In the genomic region with DNA sequence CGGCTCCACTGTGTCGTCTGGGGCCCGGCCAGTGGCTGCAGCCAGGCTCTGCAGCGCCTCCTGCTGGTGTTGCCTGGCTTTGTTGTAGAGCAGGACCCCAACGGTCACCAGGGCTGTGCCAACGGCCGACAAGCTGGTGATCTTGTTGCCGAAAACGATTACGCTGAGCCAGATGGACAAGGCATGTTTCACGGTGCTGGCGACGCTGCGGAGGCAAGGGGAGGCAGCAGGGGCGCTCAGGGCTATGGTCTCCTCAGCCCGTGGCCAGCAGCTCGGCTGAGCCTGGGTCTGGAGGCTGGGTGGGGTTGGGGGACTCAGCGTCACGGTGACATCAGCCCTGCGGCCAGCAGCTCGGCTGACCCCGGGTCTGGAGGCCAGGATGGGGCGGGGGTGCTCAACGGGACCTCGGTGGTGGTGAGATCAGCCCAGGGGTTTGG, we compare ENCODE assay signal across 8 cellular contexts. TPM values are rescaled to one million over a fixed set of nuclear protein-coding genes. Genes with fewer than 3 reads are reported as not detected.
A peak's percentile ranks its signal among the peaks of the same experiment; 100 is the strongest.
DNase-seq lines count a peak whose midpoint lies in the region; ATAC-seq and TF ChIP-seq lines count a peak whose summit lies in the region.

No MANE protein-coding gene starts in this region.

- H3K9me3 Mint-ChIP-seq in activated T-helper 1 cell treated with anti-CD3 and anti-CD28 coated beads, Interleukin-12 subunit alpha, Interleukin-12 subunit beta, Interleukin-2, Interleukin-4 antibody, amounts not matched to agents 30 ng/mL and 10 ng/mL and 1 ng/mL, durations not matched to agents 14 hours and 24 hours and 36 hours, result no peaks in the 10 kb centered on the region
- no peaks in the 10 kb centered on the region for H3K9me3 Mint-ChIP-seq in activated CD8-positive, alpha-beta memory T cell treated with anti-CD3 and anti-CD28 coated beads, Interleukin-2, amount 10 ng/mL, durations not matched to agents 7 days and 5 days (ENCODE audit: low read depth)
- H3K9me3 Mint-ChIP-seq in immature natural killer cell, result no peaks in the 10 kb centered on the region
- no peaks in the 10 kb centered on the region for H3K9me3 Mint-ChIP-seq in type B pancreatic cell

- H3K27me3 Mint-ChIP-seq in activated T-helper 1 cell treated with anti-CD3 and anti-CD28 coated beads, Interleukin-12 subunit alpha, Interleukin-12 subunit beta, Interleukin-2, Interleukin-4 antibody, amounts not matched to agents 30 ng/mL and 10 ng/mL and 1 ng/mL, durations not matched to agents 14 hours and 24 hours and 36 hours (ENCODE audit: insufficient read depth), result no peaks in the 10 kb centered on the region
- H3K27me3 Mint-ChIP-seq in activated CD8-positive, alpha-beta memory T cell treated with anti-CD3 and anti-CD28 coated beads, Interleukin-2, amount 10 ng/mL, durations not matched to agents 7 days and 5 days, result no peaks in the 10 kb centered on the region
- H3K27me3 Mint-ChIP-seq in immature natural killer cell (ENCODE audit: low read depth in 3 of 3) (no peaks in the 10 kb centered on the region), type B pancreatic cell (no peaks in the 10 kb centered on the region)

- no peak overlapping the region for H3K4me3 Mint-ChIP-seq in activated T-helper 1 cell treated with anti-CD3 and anti-CD28 coated beads, Interleukin-12 subunit alpha, Interleukin-12 subunit beta, Interleukin-2, Interleukin-4 antibody, amounts not matched to agents 30 ng/mL and 10 ng/mL and 1 ng/mL, durations not matched to agents 14 hours and 24 hours and 36 hours
- no peak overlapping the region for H3K4me3 Mint-ChIP-seq in activated CD8-positive, alpha-beta memory T cell treated with anti-CD3 and anti-CD28 coated beads, Interleukin-2, amount 10 ng/mL, durations not matched to agents 7 days and 5 days
- no peak overlapping the region for H3K4me3 Mint-ChIP-seq in immature natural killer cell
- H3K4me3 Mint-ChIP-seq in type B pancreatic cell, result no peak overlapping the region

- CTCF ChIA-PET in activated CD8-positive, alpha-beta memory T cell treated with anti-CD3 and anti-CD28 coated beads, Interleukin-2, amount 10 ng/mL, durations not matched to agents 7 days and 5 days (lab: Charles Lee), result interaction anchor here (0.8 to 1.7 kb wide), 4 partner anchors 12 to 15 kb away, joined by 3 to 5 read pairs (median 4); no protein-coding TSS in a partner anchor

- peaks cover 11% of the 10 kb centered on the region for H3K36me3 Mint-ChIP-seq in activated T-helper 1 cell treated with anti-CD3 and anti-CD28 coated beads, Interleukin-12 subunit alpha, Interleukin-12 subunit beta, Interleukin-2, Interleukin-4 antibody, amounts not matched to agents 30 ng/mL and 10 ng/mL and 1 ng/mL, durations not matched to agents 14 hours and 24 hours and 36 hours (ENCODE audit: low read depth)
- peaks cover 10% of the 10 kb centered on the region for H3K36me3 Mint-ChIP-seq in activated CD8-positive, alpha-beta memory T cell treated with anti-CD3 and anti-CD28 coated beads, Interleukin-2, amount 10 ng/mL, durations not matched to agents 7 days and 5 days
- H3K36me3 Mint-ChIP-seq in immature natural killer cell (peaks cover 3 to 4% (median 3%) of the 10 kb centered on the region in 3 donors), type B pancreatic cell (peaks cover 3% of the 10 kb centered on the region)

- peak; percentile 73 for TF ChIP-seq CTCF in type B pancreatic cell (conservative IDR thresholded peaks at IDR 0.05)

- intact Hi-C loops in activated T-helper 1 cell treated with anti-CD3 and anti-CD28 coated beads, Interleukin-12 subunit alpha, Interleukin-12 subunit beta, Interleukin-2, Interleukin-4 antibody, amounts not matched to agents 30 ng/mL and 10 ng/mL and 1 ng/mL, durations not matched to agents 14 hours and 24 hours and 36 hours (cut with micrococcal nuclease), result no loop called here

- peak; percentile 15 for DNase-seq in activated T-helper 1 cell treated with Interleukin-2 at 50 U/mL for 16 hours (ENCODE audit: low read depth)
- DNase-seq in activated T-helper 1 cell treated with anti-CD3 and anti-CD28 coated beads, Interleukin-12 subunit alpha, Interleukin-12 subunit beta, Interleukin-2, Interleukin-4 antibody, amounts not matched to agents 30 ng/mL and 10 ng/mL and 1 ng/mL, durations not matched to agents 14 hours and 24 hours and 36 hours (ENCODE audit: low spot score), result no peak
- no peak for DNase-seq in activated CD8-positive, alpha-beta memory T cell treated with anti-CD3 and anti-CD28 coated beads, Interleukin-2, amount 10 ng/mL, durations not matched to agents 7 days and 5 days
- peak; percentile 16 to 32 (median 20) for DNase-seq in immature natural killer cell
- no peak for DNase-seq in type B pancreatic cell (ENCODE audit: extremely low spot score, unreplicated experiment)
- no peak for DNase-seq in HuH-7.5 (ENCODE audit: low spot score)
- DNase-seq in retina, result no peak

- no peak overlapping the region for H3K27ac Mint-ChIP-seq in activated T-helper 1 cell treated with anti-CD3 and anti-CD28 coated beads, Interleukin-12 subunit alpha, Interleukin-12 subunit beta, Interleukin-2, Interleukin-4 antibody, amounts not matched to agents 30 ng/mL and 10 ng/mL and 1 ng/mL, durations not matched to agents 14 hours and 24 hours and 36 hours
- no peak overlapping the region for H3K27ac Mint-ChIP-seq in activated CD8-positive, alpha-beta memory T cell treated with anti-CD3 and anti-CD28 coated beads, Interleukin-2, amount 10 ng/mL, durations not matched to agents 7 days and 5 days
- no peak overlapping the region for H3K27ac Mint-ChIP-seq in immature natural killer cell
- no peak overlapping the region for H3K27ac Mint-ChIP-seq in type B pancreatic cell

- H3K4me1 Mint-ChIP-seq in activated T-helper 1 cell treated with anti-CD3 and anti-CD28 coated beads, Interleukin-12 subunit alpha, Interleukin-12 subunit beta, Interleukin-2, Interleukin-4 antibody, amounts not matched to agents 30 ng/mL and 10 ng/mL and 1 ng/mL, durations not matched to agents 14 hours and 24 hours and 36 hours (ENCODE audit: low read depth), result no peaks in the 10 kb centered on the region
- H3K4me1 Mint-ChIP-seq in activated CD8-positive, alpha-beta memory T cell treated with anti-CD3 and anti-CD28 coated beads, Interleukin-2, amount 10 ng/mL, durations not matched to agents 7 days and 5 days, result peaks cover 4% of the 10 kb centered on the region
- H3K4me1 Mint-ChIP-seq in immature natural killer cell (peaks cover 0 to 2% of the 10 kb centered on the region in 2 donors), type B pancreatic cell (ENCODE audit: unreplicated experiment) (no peaks in the 10 kb centered on the region)

- peak; percentile 29 for ATAC-seq in activated CD8-positive, alpha-beta memory T cell treated with anti-CD3 and anti-CD28 coated beads, Interleukin-2, amount 10 ng/mL, durations not matched to agents 7 days and 5 days
- ATAC-seq in GM18858 (IDR thresholded peaks at IDR 0.05; ENCODE audit: unreplicated experiment), result no peak

RNA-seq across cellular contexts. Expression of a gene that starts 7.0 kb away (rescaled TPM):
- total RNA-seq in activated T-helper 1 cell treated with anti-CD3 and anti-CD28 coated beads, Interleukin-12 subunit alpha, Interleukin-12 subunit beta, Interleukin-2, Interleukin-4 antibody, amounts not matched to agents 30 ng/mL and 10 ng/mL and 1 ng/mL, durations not matched to agents 14 hours and 24 hours and 36 hours, result 39.1 and 39.6 TPM in 2 replicates
- total RNA-seq in activated CD8-positive, alpha-beta memory T cell treated with anti-CD3 and anti-CD28 coated beads, Interleukin-2, amount 10 ng/mL, durations not matched to agents 7 days and 5 days, result 10 to 100 TPM; 40.5 to 45.9 TPM
- polyA plus RNA-seq in immature natural killer cell, result 10 to 100 TPM in 1 of 3 donors, 1 to 10 TPM in 2; 4.8 to 25.0 (median 8.1) TPM
- 21.8 and 26.5 TPM in 2 replicates for total RNA-seq in type B pancreatic cell (ENCODE audit: low replicate concordance)

RNA-seq across cellular contexts. Expression of a gene that starts 26.8 kb away (rescaled TPM):
- total RNA-seq in activated T-helper 1 cell treated with anti-CD3 and anti-CD28 coated beads, Interleukin-12 subunit alpha, Interleukin-12 subunit beta, Interleukin-2, Interleukin-4 antibody, amounts not matched to agents 30 ng/mL and 10 ng/mL and 1 ng/mL, durations not matched to agents 14 hours and 24 hours and 36 hours, result 40.8 and 41.1 TPM in 2 replicates
- 10 to 100 TPM; 46.2 to 50.9 TPM for total RNA-seq in activated CD8-positive, alpha-beta memory T cell treated with anti-CD3 and anti-CD28 coated beads, Interleukin-2, amount 10 ng/mL, durations not matched to agents 7 days and 5 days
- 10 to 100 TPM; 14.4 to 37.7 (median 18.1) TPM for polyA plus RNA-seq in immature natural killer cell
- 88.8 and 116 TPM in 2 replicates for total RNA-seq in type B pancreatic cell (ENCODE audit: low replicate concordance)

RNA-seq across cellular contexts. Expression of a gene that starts 33.9 kb away (rescaled TPM):
- total RNA-seq in activated T-helper 1 cell treated with anti-CD3 and anti-CD28 coated beads, Interleukin-12 subunit alpha, Interleukin-12 subunit beta, Interleukin-2, Interleukin-4 antibody, amounts not matched to agents 30 ng/mL and 10 ng/mL and 1 ng/mL, durations not matched to agents 14 hours and 24 hours and 36 hours, result 0.49 and 0.93 TPM in 2 replicates
- 1 to 10 TPM in 1 of 2 experiments, under 1 TPM in 1; 0.79 to 1.2 TPM for total RNA-seq in activated CD8-positive, alpha-beta memory T cell treated with anti-CD3 and anti-CD28 coated beads, Interleukin-2, amount 10 ng/mL, durations not matched to agents 7 days and 5 days
- 10 to 100 TPM; 10.4 to 22.3 (median 12.6) TPM for polyA plus RNA-seq in immature natural killer cell
- 2.2 and 6.8 TPM in 2 replicates for total RNA-seq in type B pancreatic cell (ENCODE audit: low replicate concordance)

RNA-seq across cellular contexts. Expression of a gene that starts 50.5 kb away (rescaled TPM):
- total RNA-seq in activated T-helper 1 cell treated with anti-CD3 and anti-CD28 coated beads, Interleukin-12 subunit alpha, Interleukin-12 subunit beta, Interleukin-2, Interleukin-4 antibody, amounts not matched to agents 30 ng/mL and 10 ng/mL and 1 ng/mL, durations not matched to agents 14 hours and 24 hours and 36 hours, result 29.5 and 32.8 TPM in 2 replicates
- total RNA-seq in activated CD8-positive, alpha-beta memory T cell treated with anti-CD3 and anti-CD28 coated beads, Interleukin-2, amount 10 ng/mL, durations not matched to agents 7 days and 5 days, result 10 to 100 TPM; 40.0 to 48.3 TPM
- 10 to 100 TPM; 44.0 to 89.0 (median 86.7) TPM for polyA plus RNA-seq in immature natural killer cell
- 73.6 and 114 TPM in 2 replicates for total RNA-seq in type B pancreatic cell (ENCODE audit: low replicate concordance)

RNA-seq across cellular contexts. Expression of a gene that starts 58.3 kb away (rescaled TPM):
- 74.4 and 81.7 TPM in 2 replicates for total RNA-seq in activated T-helper 1 cell treated with anti-CD3 and anti-CD28 coated beads, Interleukin-12 subunit alpha, Interleukin-12 subunit beta, Interleukin-2, Interleukin-4 antibody, amounts not matched to agents 30 ng/mL and 10 ng/mL and 1 ng/mL, durations not matched to agents 14 hours and 24 hours and 36 hours
- total RNA-seq in activated CD8-positive, alpha-beta memory T cell treated with anti-CD3 and anti-CD28 coated beads, Interleukin-2, amount 10 ng/mL, durations not matched to agents 7 days and 5 days, result 100 to 1,000 TPM in 1 of 2 experiments, 10 to 100 TPM in 1; 80.5 to 100 TPM
- polyA plus RNA-seq in immature natural killer cell, result 10 to 100 TPM in 2 of 3 donors, 1 to 10 TPM in 1; 1.6 to 32.6 (median 14.9) TPM
- total RNA-seq in type B pancreatic cell (ENCODE audit: low replicate concordance), result 45.9 and 47.0 TPM in 2 replicates

Comparison
In these comparisons a context has a peak if more than half of its experiments do, and no peak if none do; other contexts are left out.
1. DNase-seq: peak in activated T-helper 1 cell treated with Interleukin-2 at 50 U/mL for 16 hours (single experiment) and immature natural killer cell (3 of 3); none in activated T-helper 1 cell treated with anti-CD3 and anti-CD28 coated beads, Interleukin-12 subunit alpha, Interleukin-12 subunit beta, Interleukin-2, Interleukin-4 antibody, amounts not matched to agents 30 ng/mL and 10 ng/mL and 1 ng/mL, durations not matched to agents 14 hours and 24 hours and 36 hours (single experiment), activated CD8-positive, alpha-beta memory T cell treated with anti-CD3 and anti-CD28 coated beads, Interleukin-2, amount 10 ng/mL, durations not matched to agents 7 days and 5 days (single experiment), type B pancreatic cell (single experiment), HuH-7.5 (single experiment) and retina (single experiment).